1 cellular context compared by ENCODE assay signal in genomic region chr21:32386195-32386870, GRCh38.
TF ChIP-seq lines count a peak whose summit lies in the region.

No MANE protein-coding gene starts in this region.

TF ChIP-seq in HCT116, 20 proteins besides CTCF, POLR2A, EP300 and RAD21 (continued from another document):
- TF ChIP-seq ATF3 (IDR thresholded peaks at IDR 0.05) = no peak
- no peak for TF ChIP-seq MAX (IDR thresholded peaks at IDR 0.05)
- no peak for TF ChIP-seq POLR2AphosphoS5 (IDR thresholded peaks at IDR 0.05; ENCODE audit: low read depth, low read length)
- no peak for TF ChIP-seq ZNF274 (IDR thresholded peaks at IDR 0.05; ENCODE audit: low read depth, low read length)
- no peak for TF ChIP-seq EZH2 (IDR thresholded peaks at IDR 0.05)
- TF ChIP-seq CBX3 (IDR thresholded peaks at IDR 0.05; ENCODE audit: low read depth) = no peak
- TF ChIP-seq TCF7L2 (IDR thresholded peaks at IDR 0.05; ENCODE audit: borderline replicate concordance, extremely low read depth, insufficient read depth, insufficient read length) = no peak
- TF ChIP-seq SIN3A (IDR thresholded peaks at IDR 0.05; ENCODE audit: low read depth) = no peak
- no peak for TF ChIP-seq FOSL1 (IDR thresholded peaks at IDR 0.05; ENCODE audit: low read depth)
- no peak for TF ChIP-seq SP1 (IDR thresholded peaks at IDR 0.05; ENCODE audit: low read depth)
